ENCODE assay signal across 13 cellular contexts in genomic region chr3:11632564-11632963, GRCh38. TPM values are rescaled to one million over a fixed set of nuclear protein-coding genes. Genes with fewer than 3 reads are reported as not detected.
DNase-seq lines count a peak whose midpoint lies in the region; ATAC-seq, FAIRE-seq and TF ChIP-seq lines count a peak whose summit lies in the region.
"Had no signal": no experiment of that assay in that cellular context is flagged by ENCODE, and none has a peak within 500 bp of the region (broad histone marks: within the 10 kb centered on the region; RNA-seq: fewer than 3 reads in every experiment).

No MANE protein-coding gene starts in this region.

- peaks cover 2% of the 10 kb centered on the region for H3K4me1 ChIP-seq in prostate gland (replicated peaks)

- peak; percentile 73 for FAIRE-seq in D721Med (lab: Jason Lieb, UNC)

- 7% methylated on average over 2 of the region's 2 CpGs for WGBS in prostate gland

- no peaks in the 10 kb centered on the region for H3K36me3 ChIP-seq in prostate gland

- TF ChIP-seq CTCF in D721Med (IDR thresholded peaks at IDR 0.05; ENCODE audit: insufficient read depth, missing control alignments) (no peak), coronary artery (IDR thresholded peaks at IDR 0.05) (no peak), prostate gland (IDR thresholded peaks at IDR 0.05) (no peak)

- no peaks in the 10 kb centered on the region for H3K9me3 ChIP-seq in prostate gland

- H3K27ac ChIP-seq in coronary artery (peak overlapping the region; percentile 16 to 41), prostate gland (peak overlapping the region; percentile 46 to 47)
- H3K27ac ChIP-seq: C4-2B had no signal

- ATAC-seq in HG03196 (IDR thresholded peaks at IDR 0.05; ENCODE audit: unreplicated experiment): no peak
- ATAC-seq: HCT116 had no signal

- intact Hi-C loops in prostate gland (cut with DNase I): no loop called here

- DNase-seq in D721Med (ENCODE audit: insufficient read length, low spot score): no peak
- DNase-seq in NCI-H2081 treated with DMSO at 0.1 percent for 48 hours (lab: John Stamatoyannopoulos, UW): peak; percentile 56
- DNase-seq in coronary artery (ENCODE audit: low spot score): no peak
- no peak for DNase-seq in prostate gland (ENCODE audit: low spot score)
- DNase-seq in HuH-7 (ENCODE audit: low spot score): no peak
- DNase-seq in activated effector memory CD4-positive, alpha-beta T cell treated with Interleukin-2 at 50 U/mL for 16 hours: no peak
- DNase-seq in HuH-7.5 (ENCODE audit: low spot score): no peak
- DNase-seq: activated CD4-positive, alpha-beta T cell treated with anti-CD3 and anti-CD28 coated beads, Interleukin-2, amount 50 U/mL, for 4 hours; erythroblast; retina had no signal

- TF ChIP-seq POLR2A in prostate gland (IDR thresholded peaks at IDR 0.05): no peak

- no peak overlapping the region for H3K4me3 ChIP-seq in coronary artery
- no peak overlapping the region for H3K4me3 ChIP-seq in prostate gland

- no peaks in the 10 kb centered on the region for H3K27me3 ChIP-seq in prostate gland (replicated peaks; ENCODE audit: insufficient read depth)

RNA-seq across cellular contexts. Expression of gene VGLL4, which starts 11.2 kb away (rescaled TPM):
- total RNA-seq in prostate gland: 100 to 1,000 TPM in 1 of 2 donors, 10 to 100 TPM in 1; 87.2 to 203 TPM
